ENCODE assay signal across 17 cellular contexts in genomic region chr7:1743481-1744230, GRCh38.
"Had no signal": no experiment of that assay in that cellular context is flagged by ENCODE, and none has a peak within 500 bp of the region (broad histone marks: within the 10 kb centered on the region; RNA-seq: fewer than 3 reads in every experiment).

No MANE protein-coding gene starts in this region.

- H3K27me3 ChIP-seq: gastrocnemius medialis, vagina had no signal

- H3K9me3 ChIP-seq: esophagus squamous epithelium, gastrocnemius medialis, lower lobe of right lung, mucosa of descending colon, thoracic aorta, vagina had no signal

- H3K27ac Mint-ChIP-seq: activated naive CD8-positive, alpha-beta T cell treated with anti-CD3 and anti-CD28 coated beads, Interleukin-2, amount 50 U/mL, for 24 hours; endodermal cell; type B pancreatic cell had no signal

- H3K9me3 Mint-ChIP-seq: activated CD4-positive, alpha-beta memory T cell treated with anti-CD3 and anti-CD28 coated beads, Interleukin-2, amount 10 ng/mL, durations not matched to agents 7 days and 5 days; activated naive CD8-positive, alpha-beta T cell treated with anti-CD3 and anti-CD28 coated beads, Interleukin-2, amount 50 U/mL, for 24 hours; endodermal cell; neural crest cell; type B pancreatic cell had no signal

- H3K27ac ChIP-seq: coronary artery, esophagus squamous epithelium, gastrocnemius medialis, lower lobe of right lung, thoracic aorta, vagina had no signal

- ATAC-seq: gastrocnemius medialis had no signal

- H3K4me1 Mint-ChIP-seq: endodermal cell had no signal

- H3K4me1 ChIP-seq: gastrocnemius medialis had no signal

- H3K4me3 Mint-ChIP-seq: endodermal cell, neural crest cell, type B pancreatic cell had no signal

- H3K36me3 ChIP-seq: esophagus squamous epithelium, gastrocnemius medialis, lower lobe of right lung, thoracic aorta, vagina had no signal

- H3K36me3 Mint-ChIP-seq: type B pancreatic cell had no signal

- DNase-seq: activated naive CD4-positive, alpha-beta T cell treated with anti-CD3 and anti-CD28 coated beads, Interleukin-2, amount 50 U/mL, for 16 hours; cerebellar nuclear complex; endodermal cell; esophagus squamous epithelium; gastrocnemius medialis; lower lobe of right lung; mesendoderm; stimulated activated CD4-positive, alpha-beta T cell treated with anti-CD3 and anti-CD28 coated beads, Interleukin-2, amount 100 ng/mL, for 48 hours; T1000 had no signal

- H3K4me3 ChIP-seq: mucosa of descending colon, thoracic aorta, vagina had no signal

- H3K27me3 Mint-ChIP-seq: type B pancreatic cell had no signal
